1 cellular context compared by ENCODE assay signal in genomic region chr7:155702616-155703015, GRCh38.
TF ChIP-seq lines count a peak whose summit lies in the region.

No MANE protein-coding gene starts in this region.

TF ChIP-seq in IMR-90, 13 proteins besides CTCF, POLR2A, EP300 and RAD21:
- TF ChIP-seq ELK1 (IDR thresholded peaks at IDR 0.05; ENCODE audit: borderline replicate concordance, low read depth, low read length) (no peak), USF2 (IDR thresholded peaks at IDR 0.05; ENCODE audit: low read depth, low read length) (no peak), RFX5 (IDR thresholded peaks at IDR 0.05; ENCODE audit: low read depth, low read length) (no peak), NFE2L2 (IDR thresholded peaks at IDR 0.05; ENCODE audit: low read depth, low read length) (no peak), CEBPB (IDR thresholded peaks at IDR 0.05; ENCODE audit: low read depth, low read length) (no peak), FOS (IDR thresholded peaks at IDR 0.05; ENCODE audit: low read depth, low read length) (no peak), MXI1 (IDR thresholded peaks at IDR 0.05; ENCODE audit: borderline replicate concordance, low read depth, low read length) (no peak), MAZ (IDR thresholded peaks at IDR 0.05; ENCODE audit: borderline replicate concordance, low read depth, low read length) (no peak), BHLHE40 (IDR thresholded peaks at IDR 0.05; ENCODE audit: low read depth, low read length) (no peak), CHD1 (IDR thresholded peaks at IDR 0.05; ENCODE audit: low read depth, low read length) (no peak), MAFK (IDR thresholded peaks at IDR 0.05; ENCODE audit: low read depth, low read length) (no peak), RCOR1 (IDR thresholded peaks at IDR 0.05; ENCODE audit: insufficient replicate concordance, low read length) (no peak), SMC3 (IDR thresholded peaks at IDR 0.05; ENCODE audit: low read depth, low read length) (no peak)
TF ChIP-seq in IMR-90: peak in this region for 0.
